Comparison of ENCODE assay signal across 9 cellular contexts in the genomic region with DNA sequence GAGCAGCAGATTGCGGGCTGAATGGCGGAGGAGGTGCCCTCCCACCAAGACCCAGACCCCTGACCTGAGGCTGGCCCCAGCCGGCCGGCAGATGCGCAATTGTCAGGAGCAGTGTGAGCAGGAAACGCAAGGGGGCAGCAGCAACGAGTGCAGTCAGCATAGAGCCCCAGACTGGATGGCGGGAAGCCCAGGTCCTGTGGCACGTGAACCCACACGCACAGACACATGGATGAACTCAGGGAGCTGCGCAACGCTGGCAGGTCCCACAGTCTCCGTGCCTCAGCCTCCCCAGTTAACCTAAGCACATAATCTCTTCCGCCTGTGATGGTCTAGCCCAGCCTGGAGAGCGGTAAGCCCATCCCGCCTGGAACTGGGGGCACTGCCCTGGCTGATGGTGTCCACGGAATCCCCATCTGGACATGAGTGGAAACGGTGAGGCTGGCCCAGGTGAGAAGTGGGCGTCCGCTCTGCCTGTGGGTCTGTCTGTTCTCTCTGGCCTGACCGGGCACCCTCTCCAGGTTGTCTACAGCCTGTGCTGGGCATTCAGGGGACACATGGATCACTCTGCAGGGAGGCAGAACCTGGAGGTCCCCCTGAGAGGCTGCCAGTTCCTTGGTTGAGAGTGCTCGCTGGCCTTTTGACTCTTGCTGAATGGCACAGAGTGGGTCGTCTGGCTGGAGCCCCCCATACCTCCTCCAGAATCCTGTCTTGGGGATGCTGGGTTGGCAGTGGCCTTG. TPM values are rescaled to one million over a fixed set of nuclear protein-coding genes. Genes with fewer than 3 reads are reported as not detected.
DNase-seq lines count a peak whose midpoint lies in the region; ATAC-seq, FAIRE-seq and TF ChIP-seq lines count a peak whose summit lies in the region.
"Had no signal": no experiment of that assay in that cellular context is flagged by ENCODE, and none has a peak within 500 bp of the region (broad histone marks: within the 10 kb centered on the region; RNA-seq: fewer than 3 reads in every experiment).

No MANE protein-coding gene starts in this region.

- H3K4me3 ChIP-seq in HL-60 (replicated peaks; ENCODE audit: insufficient read depth, low read length) (no peak overlapping the region), K562 (no peak overlapping the region)
- H3K4me3 ChIP-seq: SJSA1 had no signal

- TF ChIP-seq RAD21 in K562 (CRISPR knock-in tag; conservative IDR thresholded peaks at IDR 0.05 in 1 of 2, IDR thresholded peaks at IDR 0.05 in 1 of 2) = peak; percentile 34 to 57; a peak in 2 of 4 replicates

- POLR2A ChIA-PET in K562 (lab: Yijun Ruan, JAX) = no interaction called here

- H3K9me1 ChIP-seq in K562 (ENCODE audit: control insufficient read depth, insufficient read depth, low read length) = no peaks in the 10 kb centered on the region

- intact Hi-C loops in K562 (cut with micrococcal nuclease) = loop anchor here (5.0 to 10.0 kb wide), 2 partner anchors 63 to 165 kb away; no protein-coding TSS in a partner anchor

- H4K20me1 ChIP-seq in K562 (replicated peaks; ENCODE audit: control insufficient read depth, insufficient read depth, low read length) = no peaks in the 10 kb centered on the region

- in situ Hi-C loops in K562 (cut with MboI) = no loop called here

- WGBS in K562 (ENCODE audit: insufficient coverage, low coverage, missing lambda C conversion rate) = 13% methylated on average over 19 of the region's 23 CpGs

- no peaks in the 10 kb centered on the region for H3K36me3 ChIP-seq in K562 (ENCODE audit: control insufficient read depth, insufficient read depth, low read length)
- H3K36me3 ChIP-seq: SJSA1 had no signal

- H3K27me3 ChIP-seq in HL-60 (ENCODE audit: insufficient read depth, poor library complexity, severe bottlenecking) (no peaks in the 10 kb centered on the region), K562 (ENCODE audit: control insufficient read depth in 2 of 2, insufficient read depth in 2 of 2, low read length in 2 of 2) (peaks cover 0 to 19% of the 10 kb centered on the region in 2 experiments; a peak in 2 of 5 replicates)

- no peak for FAIRE-seq in D721Med (lab: Jason Lieb, UNC)
- peak; percentile 83 for FAIRE-seq in K562 (lab: Jason Lieb, UNC)

- TF ChIP-seq CTCF in D721Med (IDR thresholded peaks at IDR 0.05; ENCODE audit: insufficient read depth, missing control alignments) (peak; percentile 69), HL-60 (IDR thresholded peaks at IDR 0.05; ENCODE audit: insufficient read depth, low read length) (peak; percentile 56), K562 (IDR thresholded peaks at IDR 0.05 in 2 of 3, conservative IDR thresholded peaks at IDR 0.05 in 1 of 3; ENCODE audit: insufficient read depth in 2 of 3, low read depth in 1 of 3, low read length in 3 of 3) (peak; percentile 77 to 85 (median 79))

- no peak for TF ChIP-seq POLR2A in K562 (conservative IDR thresholded peaks at IDR 0.05)

- H3K4me1 ChIP-seq in K562 (replicated peaks in 1 of 2; ENCODE audit: control insufficient read depth in 2 of 2, insufficient read depth in 2 of 2, low read length in 2 of 2) = peaks cover 0 to 40% of the 10 kb centered on the region in 2 experiments; a peak in 3 of 5 replicates
- H3K4me1 ChIP-seq: SJSA1 had no signal

- peak overlapping the region in 1 of 2 experiments; percentile 61; a peak in 2 of 4 replicates for H3K9ac ChIP-seq in K562 (ENCODE audit: insufficient read depth in 1 of 2, low read depth in 2 of 2, low read length in 2 of 2)

- CTCF ChIA-PET in K562 (lab: Yijun Ruan, JAX; ENCODE audit: low intra/inter-chr PET ratio) = no interaction called here

- H3K4me2 ChIP-seq in K562 (ENCODE audit: insufficient read depth, low read length) = no peak overlapping the region; the same call in 1 of the 2 replicates

- BruUV-seq in K562 (replicated peaks; lab: Mats Ljungman, UMichigan) = no TSS peak

- H2AFZ ChIP-seq in K562 (ENCODE audit: low read depth, low read length) = peak overlapping the region; percentile 59

- no peaks in the 10 kb centered on the region for H3K79me2 ChIP-seq in K562 (ENCODE audit: control insufficient read depth, insufficient read depth, low read length)

- ATAC-seq in K562 = peak; percentile 95
- no peak for ATAC-seq in GM21526 (IDR thresholded peaks at IDR 0.05; ENCODE audit: low FRiP score, unreplicated experiment)
- ATAC-seq in GM18861 (IDR thresholded peaks at IDR 0.05; ENCODE audit: unreplicated experiment) = no peak

- no peak overlapping the region for H3K27ac ChIP-seq in HL-60 (replicated peaks)
- no peak overlapping the region for H3K27ac ChIP-seq in K562 (ENCODE audit: extremely low read depth, low read depth, low read length)
- H3K27ac ChIP-seq: SJSA1 had no signal

- DNase-seq in D721Med (ENCODE audit: insufficient read length, low spot score) (peak; percentile 66), HL-60 (ENCODE audit: low read depth in 1 of 2, low spot score in 1 of 2) (peak; percentile 67 to 73), T-helper 1 cell (peak in 4 of 5 donors; percentile 32 to 52 (median 48)), K562 (ENCODE audit: extremely low read depth in 1 of 4, low spot score in 3 of 4) (peak; percentile 73 to 80 (median 75)), inferior parietal cortex (ENCODE audit: extremely low spot score) (peak; percentile 42)
- peak; percentile 64 for DNase-seq in stimulated activated CD4-positive, alpha-beta T cell treated with anti-CD3 and anti-CD28 coated beads, Interleukin-1b, Interleukin-23, amount 100 ng/mL, for 48 hours

- no peak for TF ChIP-seq EP300 in K562 (IDR thresholded peaks at IDR 0.05; ENCODE audit: low read length)

- no peaks in the 10 kb centered on the region for H3K9me3 ChIP-seq in K562 (replicated peaks; ENCODE audit: control insufficient read depth, insufficient read depth, low read depth, low read length)

RNA-seq across cellular contexts. Expression of a gene that starts 0.6 kb away (rescaled TPM):
- total RNA-seq in K562 (2011; cell fraction: chromatin; rRNA removed; ENCODE audit: low replicate concordance) = not detected in 2 replicates
- not detected in 2 replicates for total RNA-seq in K562 (2011; cell fraction: nucleolus; rRNA removed)
- total RNA-seq in K562 (2011; cell fraction: nucleoplasm; rRNA removed) = not detected in 2 replicates
- not detected in 2 replicates for total RNA-seq in K562 (2014; rRNA removed)
- not detected in 2 replicates for total RNA-seq in K562 (2014; rRNA removed; fragmentation: Illumina TruSeq; extraction: Trizol)
- total RNA-seq in K562 (2015; rRNA removed; fragmentation: Illumina TruSeq; extraction: Trizol) = not detected in 2 replicates
- total RNA-seq in K562 (2021) = not detected in 2 replicates
- polyA plus RNA-seq in K562 (2011; rRNA removed) = not detected in 2 replicates
- not detected in 2 replicates for polyA plus RNA-seq in K562 (2011; cell fraction: cytosol; rRNA removed)
- not detected in 2 replicates for polyA plus RNA-seq in K562 (2011; cell fraction: nucleus; rRNA removed)
- 0.14 and 0.18 TPM in 2 replicates for polyA plus RNA-seq in K562 (2012)
- polyA plus RNA-seq in K562 (2014; fragmentation: Illumina TruSeq; extraction: Trizol) = not detected in 2 replicates
- not detected for polyA plus RNA-seq in K562 (2014; fragmentation: Nextera tagmentation; extraction: Ambion mirVana)
- not detected in 2 replicates for polyA plus RNA-seq in K562 (2014; rRNA removed)
- not detected in 2 replicates for polyA minus RNA-seq in K562 (2011; rRNA and poly(A)+ RNA removed)
- polyA minus RNA-seq in K562 (2011; cell fraction: cytosol; rRNA and poly(A)+ RNA removed) = not detected in 2 replicates
- polyA minus RNA-seq in K562 (2011; cell fraction: nucleus; rRNA and poly(A)+ RNA removed) = not detected in 2 replicates
- total RNA-seq: SJSA1 had no signal

RNA-seq across cellular contexts. Expression of a gene that starts 10.3 kb away (rescaled TPM):
- not detected in 2 replicates for total RNA-seq in K562 (2011; cell fraction: chromatin; rRNA removed; ENCODE audit: low replicate concordance)
- total RNA-seq in K562 (2011; cell fraction: nucleolus; rRNA removed) = not detected in 2 replicates
- not detected in 2 replicates for total RNA-seq in K562 (2011; cell fraction: nucleoplasm; rRNA removed)
- total RNA-seq in K562 (2014; rRNA removed) (not detected in 2 replicates), K562 (2014; rRNA removed; fragmentation: Illumina TruSeq; extraction: Trizol) (not detected in 2 replicates), K562 (2015; rRNA removed; fragmentation: Illumina TruSeq; extraction: Trizol) (not detected in 2 replicates), K562 (2021) (not detected in 2 replicates)
- polyA plus RNA-seq in K562 (2011; rRNA removed) (not detected in 2 replicates), K562 (2014; fragmentation: Illumina TruSeq; extraction: Trizol) (not detected in 2 replicates), K562 (2014; fragmentation: Nextera tagmentation; extraction: Ambion mirVana) (not detected), K562 (2014; rRNA removed) (not detected in 2 replicates)
- not detected in 2 replicates for polyA plus RNA-seq in K562 (2011; cell fraction: cytosol; rRNA removed)
- polyA plus RNA-seq in K562 (2011; cell fraction: nucleus; rRNA removed) = not detected in 2 replicates
- not detected in 2 replicates for polyA plus RNA-seq in K562 (2012)
- not detected in 2 replicates for polyA minus RNA-seq in K562 (2011; rRNA and poly(A)+ RNA removed)
- not detected in 2 replicates for polyA minus RNA-seq in K562 (2011; cell fraction: cytosol; rRNA and poly(A)+ RNA removed)
- not detected in 2 replicates for polyA minus RNA-seq in K562 (2011; cell fraction: nucleus; rRNA and poly(A)+ RNA removed)
- total RNA-seq: SJSA1 had no signal

RNA-seq across cellular contexts. Expression of a gene that starts 10.5 kb away (rescaled TPM):
- 2.8 and 15.1 TPM in 2 replicates for total RNA-seq in K562 (2011; cell fraction: chromatin; rRNA removed; ENCODE audit: low replicate concordance)
- 22.0 and 23.0 TPM in 2 replicates for total RNA-seq in K562 (2011; cell fraction: nucleolus; rRNA removed)
- 9.8 and 13.5 TPM in 2 replicates for total RNA-seq in K562 (2011; cell fraction: nucleoplasm; rRNA removed)
- total RNA-seq in K562 (2014; rRNA removed) (23.8 and 36.3 TPM in 2 replicates), K562 (2014; rRNA removed; fragmentation: Illumina TruSeq; extraction: Trizol) (1.5 and 2.0 TPM in 2 replicates), K562 (2015; rRNA removed; fragmentation: Illumina TruSeq; extraction: Trizol) (6.2 and 6.6 TPM in 2 replicates), K562 (2021) (26.7 and 27.8 TPM in 2 replicates)
- polyA plus RNA-seq in K562 (2011; rRNA removed) (4.3 and 6.2 TPM in 2 replicates), K562 (2014; fragmentation: Illumina TruSeq; extraction: Trizol) (5.0 and 14.0 TPM in 2 replicates), K562 (2014; fragmentation: Nextera tagmentation; extraction: Ambion mirVana) (under 1 TPM; 0.23 to 0.85 TPM), K562 (2014; rRNA removed) (21.7 and 27.2 TPM in 2 replicates)
- 11.0 and 34.8 TPM in 2 replicates for polyA plus RNA-seq in K562 (2011; cell fraction: cytosol; rRNA removed)
- 27.2 and 46.8 TPM in 2 replicates for polyA plus RNA-seq in K562 (2011; cell fraction: nucleus; rRNA removed)
- polyA plus RNA-seq in K562 (2012) = 20.9 and 25.8 TPM in 2 replicates
- 0.72 and 1.2 TPM in 2 replicates for polyA minus RNA-seq in K562 (2011; rRNA and poly(A)+ RNA removed)
- polyA minus RNA-seq in K562 (2011; cell fraction: cytosol; rRNA and poly(A)+ RNA removed) = 5.7 and 7.1 TPM in 2 replicates
- polyA minus RNA-seq in K562 (2011; cell fraction: nucleus; rRNA and poly(A)+ RNA removed) = 11.9 and 15.1 TPM in 2 replicates

RNA-seq across cellular contexts. Expression of a gene that starts 33.5 kb away (rescaled TPM):
- 348 and 937 TPM in 2 replicates for total RNA-seq in K562 (2011; cell fraction: chromatin; rRNA removed; ENCODE audit: low replicate concordance)
- 683 and 713 TPM in 2 replicates for total RNA-seq in K562 (2011; cell fraction: nucleolus; rRNA removed)
- total RNA-seq in K562 (2011; cell fraction: nucleoplasm; rRNA removed) = 505 and 528 TPM in 2 replicates
- total RNA-seq in K562 (2014; rRNA removed) = 408 and 468 TPM in 2 replicates
- 111 and 135 TPM in 2 replicates for total RNA-seq in K562 (2014; rRNA removed; fragmentation: Illumina TruSeq; extraction: Trizol)
- 242 and 251 TPM in 2 replicates for total RNA-seq in K562 (2015; rRNA removed; fragmentation: Illumina TruSeq; extraction: Trizol)
- 404 and 408 TPM in 2 replicates for total RNA-seq in K562 (2021)
- 172 and 261 TPM in 2 replicates for polyA plus RNA-seq in K562 (2011; rRNA removed)
- 251 and 329 TPM in 2 replicates for polyA plus RNA-seq in K562 (2011; cell fraction: cytosol; rRNA removed)
- 669 and 851 TPM in 2 replicates for polyA plus RNA-seq in K562 (2011; cell fraction: nucleus; rRNA removed)
- polyA plus RNA-seq in K562 (2012) = 286 and 337 TPM in 2 replicates
- 209 and 273 TPM in 2 replicates for polyA plus RNA-seq in K562 (2014; fragmentation: Illumina TruSeq; extraction: Trizol)
- 10 to 100 TPM; 10.8 to 32.9 TPM for polyA plus RNA-seq in K562 (2014; fragmentation: Nextera tagmentation; extraction: Ambion mirVana)
- 423 and 426 TPM in 2 replicates for polyA plus RNA-seq in K562 (2014; rRNA removed)
- 81.2 and 91.3 TPM in 2 replicates for polyA minus RNA-seq in K562 (2011; rRNA and poly(A)+ RNA removed)
- polyA minus RNA-seq in K562 (2011; cell fraction: cytosol; rRNA and poly(A)+ RNA removed) = 141 and 202 TPM in 2 replicates
- 134 and 170 TPM in 2 replicates for polyA minus RNA-seq in K562 (2011; cell fraction: nucleus; rRNA and poly(A)+ RNA removed)

RNA-seq across cellular contexts. Expression of a gene that starts 34.2 kb away (rescaled TPM):
- not detected in 2 replicates for total RNA-seq in K562 (2011; cell fraction: chromatin; rRNA removed; ENCODE audit: low replicate concordance)
- not detected in 2 replicates for total RNA-seq in K562 (2011; cell fraction: nucleolus; rRNA removed)
- total RNA-seq in K562 (2011; cell fraction: nucleoplasm; rRNA removed) = not detected in 2 replicates
- total RNA-seq in K562 (2014; rRNA removed) (not detected in 2 replicates), K562 (2014; rRNA removed; fragmentation: Illumina TruSeq; extraction: Trizol) (not detected in 2 replicates), K562 (2015; rRNA removed; fragmentation: Illumina TruSeq; extraction: Trizol) (not detected in 2 replicates), K562 (2021) (not detected in 2 replicates)
- polyA plus RNA-seq in K562 (2011; rRNA removed) (not detected in 2 replicates), K562 (2014; fragmentation: Illumina TruSeq; extraction: Trizol) (not detected in 2 replicates), K562 (2014; fragmentation: Nextera tagmentation; extraction: Ambion mirVana) (not detected), K562 (2014; rRNA removed) (not detected in 2 replicates)
- polyA plus RNA-seq in K562 (2011; cell fraction: cytosol; rRNA removed) = not detected in 2 replicates
- not detected in 2 replicates for polyA plus RNA-seq in K562 (2011; cell fraction: nucleus; rRNA removed)
- not detected in 2 replicates for polyA plus RNA-seq in K562 (2012)
- polyA minus RNA-seq in K562 (2011; rRNA and poly(A)+ RNA removed) = not detected in 2 replicates
- not detected in 2 replicates for polyA minus RNA-seq in K562 (2011; cell fraction: cytosol; rRNA and poly(A)+ RNA removed)
- not detected in 2 replicates for polyA minus RNA-seq in K562 (2011; cell fraction: nucleus; rRNA and poly(A)+ RNA removed)
- total RNA-seq: SJSA1 had no signal
